In the genomic region with DNA sequence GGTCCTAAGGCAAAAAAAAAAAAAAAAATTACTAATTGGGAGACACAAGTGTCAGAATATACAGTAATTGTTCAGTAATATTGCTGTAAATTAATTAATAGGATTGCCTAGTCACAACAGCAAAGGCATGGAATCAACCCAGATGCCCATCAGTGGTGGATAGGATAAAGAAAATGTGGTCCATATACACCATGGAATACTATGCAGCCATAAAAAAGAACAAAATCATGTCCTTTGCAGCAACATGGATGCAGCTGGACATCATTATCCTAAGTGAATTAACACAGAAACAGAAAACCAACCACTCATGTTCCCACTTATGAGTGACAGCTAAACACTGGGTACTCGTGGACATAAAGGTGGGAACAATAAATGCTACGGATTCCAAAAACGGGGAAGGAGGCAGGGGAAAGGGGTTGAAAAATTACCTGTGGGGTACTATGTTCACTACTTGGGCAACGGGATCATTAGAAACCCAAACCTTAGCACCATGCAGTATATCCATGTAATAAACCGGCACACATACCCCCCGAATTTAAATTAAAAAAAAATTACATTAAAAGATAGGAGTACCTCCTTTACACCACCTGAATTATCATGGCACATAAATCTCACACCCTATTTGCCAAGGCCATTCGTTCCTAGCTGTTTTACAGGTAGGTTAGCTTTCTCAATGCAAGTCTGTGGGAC, we compare ENCODE assay signal across 1 cellular context.
TF ChIP-seq lines count a peak whose summit lies in the region.

No MANE protein-coding gene starts in this region.

TF ChIP-seq in SK-N-SH treated with all-trans-retinoic acid at 6 μM for 48 hours, 23 proteins besides CTCF, POLR2A, EP300 and RAD21 (continued from another document):
- TF ChIP-seq, protein P1, sequence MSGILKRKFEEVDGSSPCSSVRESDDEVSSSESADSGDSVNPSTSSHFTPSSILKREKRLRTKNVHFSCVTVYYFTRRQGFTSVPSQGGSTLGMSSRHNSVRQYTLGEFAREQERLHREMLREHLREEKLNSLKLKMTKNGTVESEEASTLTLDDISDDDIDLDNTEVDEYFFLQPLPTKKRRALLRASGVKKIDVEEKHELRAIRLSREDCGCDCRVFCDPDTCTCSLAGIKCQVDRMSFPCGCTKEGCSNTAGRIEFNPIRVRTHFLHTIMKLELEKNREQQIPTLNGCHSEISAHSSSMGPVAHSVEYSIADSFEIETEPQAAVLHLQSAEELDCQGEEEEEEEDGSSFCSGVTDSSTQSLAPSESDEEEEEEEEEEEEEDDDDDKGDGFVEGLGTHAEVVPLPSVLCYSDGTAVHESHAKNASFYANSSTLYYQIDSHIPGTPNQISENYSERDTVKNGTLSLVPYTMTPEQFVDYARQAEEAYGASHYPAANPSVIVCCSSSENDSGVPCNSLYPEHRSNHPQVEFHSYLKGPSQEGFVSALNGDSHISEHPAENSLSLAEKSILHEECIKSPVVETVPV (CRISPR knock-in tag; IDR thresholded peaks at IDR 0.05) = no peak
- TF ChIP-seq ZFP3 (CRISPR knock-in tag; IDR thresholded peaks at IDR 0.05) (no peak), CREB5 (CRISPR knock-in tag; IDR thresholded peaks at IDR 0.05; ENCODE audit: low read depth) (no peak), ISL1 (CRISPR knock-in tag; IDR thresholded peaks at IDR 0.05) (no peak), OSR1 (CRISPR knock-in tag; IDR thresholded peaks at IDR 0.05) (no peak), PATZ1 (CRISPR knock-in tag; IDR thresholded peaks at IDR 0.05; ENCODE audit: borderline replicate concordance) (no peak), BACH2 (CRISPR knock-in tag; IDR thresholded peaks at IDR 0.05; ENCODE audit: borderline replicate concordance) (no peak), ZFP30 (CRISPR knock-in tag; IDR thresholded peaks at IDR 0.05) (no peak), SNAI2 (CRISPR knock-in tag; IDR thresholded peaks at IDR 0.05) (no peak), ZNF565 (CRISPR knock-in tag; conservative IDR thresholded peaks at IDR 0.05; ENCODE audit: low read depth) (no peak)
- TF ChIP-seq, protein P2, sequence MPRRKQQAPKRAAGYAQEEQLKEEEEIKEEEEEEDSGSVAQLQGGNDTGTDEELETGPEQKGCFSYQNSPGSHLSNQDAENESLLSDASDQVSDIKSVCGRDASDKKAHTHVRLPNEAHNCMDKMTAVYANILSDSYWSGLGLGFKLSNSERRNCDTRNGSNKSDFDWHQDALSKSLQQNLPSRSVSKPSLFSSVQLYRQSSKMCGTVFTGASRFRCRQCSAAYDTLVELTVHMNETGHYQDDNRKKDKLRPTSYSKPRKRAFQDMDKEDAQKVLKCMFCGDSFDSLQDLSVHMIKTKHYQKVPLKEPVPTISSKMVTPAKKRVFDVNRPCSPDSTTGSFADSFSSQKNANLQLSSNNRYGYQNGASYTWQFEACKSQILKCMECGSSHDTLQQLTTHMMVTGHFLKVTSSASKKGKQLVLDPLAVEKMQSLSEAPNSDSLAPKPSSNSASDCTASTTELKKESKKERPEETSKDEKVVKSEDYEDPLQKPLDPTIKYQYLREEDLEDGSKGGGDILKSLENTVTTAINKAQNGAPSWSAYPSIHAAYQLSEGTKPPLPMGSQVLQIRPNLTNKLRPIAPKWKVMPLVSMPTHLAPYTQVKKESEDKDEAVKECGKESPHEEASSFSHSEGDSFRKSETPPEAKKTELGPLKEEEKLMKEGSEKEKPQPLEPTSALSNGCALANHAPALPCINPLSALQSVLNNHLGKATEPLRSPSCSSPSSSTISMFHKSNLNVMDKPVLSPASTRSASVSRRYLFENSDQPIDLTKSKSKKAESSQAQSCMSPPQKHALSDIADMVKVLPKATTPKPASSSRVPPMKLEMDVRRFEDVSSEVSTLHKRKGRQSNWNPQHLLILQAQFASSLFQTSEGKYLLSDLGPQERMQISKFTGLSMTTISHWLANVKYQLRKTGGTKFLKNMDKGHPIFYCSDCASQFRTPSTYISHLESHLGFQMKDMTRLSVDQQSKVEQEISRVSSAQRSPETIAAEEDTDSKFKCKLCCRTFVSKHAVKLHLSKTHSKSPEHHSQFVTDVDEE (CRISPR knock-in tag; IDR thresholded peaks at IDR 0.05) = no peak
